Comparison of ENCODE assay signal across 8 cellular contexts in genomic region chr6:99425647-99426453, GRCh38. TPM values are rescaled to one million over a fixed set of nuclear protein-coding genes. Genes with fewer than 3 reads are reported as not detected.
A peak's percentile ranks its signal among the peaks of the same experiment; 100 is the strongest.
DNase-seq lines count a peak whose midpoint lies in the region; ATAC-seq and TF ChIP-seq lines count a peak whose summit lies in the region.

No MANE protein-coding gene starts in this region.

- ATAC-seq in GM18520 (IDR thresholded peaks at IDR 0.05; ENCODE audit: unreplicated experiment) (peak; percentile 27), HG03066 (IDR thresholded peaks at IDR 0.05; ENCODE audit: low read depth, unreplicated experiment) (peak; percentile 47)

- H3K27ac ChIP-seq in ACC112 (ENCODE audit: low read depth, low read length) (peak overlapping the region; percentile 98), WERI-Rb-1 (peak overlapping the region; percentile 92), caudate nucleus (ENCODE audit: low read depth, low read length) (peak overlapping the region; percentile 98), spleen (peak overlapping the region; percentile 96 to 99 (median 98))

- 0 out of 2 replicates have a peak, but pooled peaks cover 1% of the 10 kb centered on the region for H3K36me3 ChIP-seq in ACC112 (ENCODE audit: insufficient read depth, low read length)
- peaks cover 28% of the 10 kb centered on the region for H3K36me3 ChIP-seq in WERI-Rb-1
- H3K36me3 ChIP-seq in spleen: peaks cover 0 to 34% (median 0%) of the 10 kb centered on the region in 6 donors

- TF ChIP-seq CTCF in WERI-Rb-1 (IDR thresholded peaks at IDR 0.05; ENCODE audit: low read depth, low read length): peak; percentile 71
- TF ChIP-seq CTCF in spleen (IDR thresholded peaks at IDR 0.05 in 8 of 11, conservative IDR thresholded peaks at IDR 0.05 in 3 of 11): peak in 10 of 11 experiments; percentile 8 to 56 (median 28)

- H3K4me3 ChIP-seq in ACC112 (ENCODE audit: low read depth, low read length): peak overlapping the region; percentile 96
- H3K4me3 ChIP-seq in WERI-Rb-1 (ENCODE audit: low read depth, low read length): peak overlapping the region; percentile 99
- H3K4me3 ChIP-seq in spleen: peak overlapping the region; percentile 62 to 82 (median 69)

- H3K79me2 ChIP-seq in ACC112 (ENCODE audit: control insufficient read depth, insufficient read depth, low read length, unreplicated experiment): peaks cover 62% of the 10 kb centered on the region

- DNase-seq in NCI-H2171 (lab: John Stamatoyannopoulos, UW) (peak; percentile 83), WERI-Rb-1 (peak; percentile 96), caudate nucleus (lab: John Stamatoyannopoulos, UW) (peak in 59 of 61 donors; percentile 21 to 97 (median 84)), iris pigment epithelial cell (ENCODE audit: low read depth) (peak; percentile 84), spleen (peak; percentile 91)

- peaks cover 32% of the 10 kb centered on the region for H3K4me1 ChIP-seq in ACC112 (ENCODE audit: control insufficient read depth, insufficient read depth, low read length, unreplicated experiment)
- H3K4me1 ChIP-seq in spleen: peaks cover 49 to 65% (median 59%) of the 10 kb centered on the region in 6 donors

- no peak for TF ChIP-seq POLR2A in spleen (IDR thresholded peaks at IDR 0.05)

- intact Hi-C loops in spleen (cut with DNase I; ENCODE audit: low total_unique reads): no loop called here

- no peaks in the 10 kb centered on the region for H3K27me3 ChIP-seq in ACC112 (ENCODE audit: insufficient read depth, low read length)
- H3K27me3 ChIP-seq in WERI-Rb-1 (ENCODE audit: insufficient read depth, low read depth, severe bottlenecking): no peaks in the 10 kb centered on the region
- H3K27me3 ChIP-seq in spleen (replicated peaks in 1 of 7): no peaks in the 10 kb centered on the region

- 2 to 4% (median 3%) methylated on average over 28 to 29 of the region's 29 CpGs for WGBS in spleen, 5 donors

- peak overlapping the region; percentile 86 for H2AFZ ChIP-seq in ACC112 (ENCODE audit: low read length, unreplicated experiment)

- H3K9me3 ChIP-seq in WERI-Rb-1 (ENCODE audit: severe bottlenecking): no peaks in the 10 kb centered on the region
- no peaks in the 10 kb centered on the region for H3K9me3 ChIP-seq in spleen

RNA-seq across cellular contexts. Expression of gene PNISR, which starts 0.7 kb away (rescaled TPM):
- total RNA-seq in spleen: 100 to 1,000 TPM; 143 to 338 (median 181) TPM
- polyA plus RNA-seq in spleen: 10 to 100 TPM; 44.0 to 52.9 (median 45.7) TPM

RNA-seq across cellular contexts. Expression of gene COQ3, which starts 31.9 kb away (rescaled TPM):
- 1 to 10 TPM; 3.2 to 8.2 (median 4.9) TPM for total RNA-seq in spleen
- 10 to 100 TPM in 1 of 3 donors, 1 to 10 TPM in 2; 7.7 to 16.8 (median 9.8) TPM for polyA plus RNA-seq in spleen

Comparison
In these comparisons a context has a peak if more than half of its experiments do, and no peak if none do; other contexts are left out.
1. Peak in every context shown above with its lines: DNase-seq, ATAC-seq, H3K4me3 ChIP-seq and H3K27ac ChIP-seq.